1 cellular context compared by ENCODE assay signal in the genomic region with DNA sequence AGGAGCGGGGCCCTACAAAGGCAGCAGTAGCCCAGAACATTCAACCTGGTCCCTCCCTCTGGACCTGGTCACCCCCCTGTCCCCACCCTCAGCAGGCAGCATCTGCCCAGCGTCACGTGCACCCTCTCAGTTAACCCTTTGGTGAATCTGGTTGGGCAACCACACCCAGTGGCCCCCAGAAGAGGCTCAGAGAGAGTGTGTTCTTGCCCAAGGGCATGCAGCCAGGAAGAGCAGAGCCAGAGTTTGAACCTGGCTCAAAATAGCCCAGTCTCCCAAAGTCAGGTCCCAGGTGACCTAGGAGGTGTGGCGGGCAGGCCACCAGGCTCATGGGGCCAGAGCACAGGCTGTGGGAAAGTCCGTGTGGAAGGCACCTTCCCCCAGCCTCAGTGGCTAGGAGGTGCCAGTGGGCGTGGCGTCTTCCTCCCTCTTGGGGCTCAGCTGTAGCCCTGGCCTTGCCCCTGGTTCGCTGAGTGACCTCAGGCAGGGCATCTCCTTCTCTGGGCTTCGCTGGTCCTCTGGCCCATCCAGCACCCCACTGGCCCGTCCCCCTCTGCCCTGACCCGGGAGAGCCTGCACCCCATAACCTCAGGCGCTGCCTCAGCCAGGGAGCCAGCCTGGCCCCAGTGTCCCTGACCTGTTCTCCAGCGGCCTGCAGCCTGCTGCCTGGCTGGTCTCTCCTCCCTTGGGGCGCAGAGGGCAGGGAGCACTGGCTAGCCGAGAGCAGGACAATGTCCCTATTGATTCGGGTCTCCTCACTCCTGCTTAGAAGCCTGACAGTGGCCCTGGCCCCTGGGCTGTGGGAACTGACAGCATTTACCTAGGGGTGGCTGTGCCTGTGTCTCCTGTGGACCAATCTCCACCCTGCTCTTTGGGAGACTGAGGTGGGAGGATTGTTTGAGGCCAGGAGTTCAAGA.
TF ChIP-seq lines count a peak whose summit lies in the region.

No MANE protein-coding gene starts in this region.

TF ChIP-seq in A549, 52 proteins besides CTCF, POLR2A, EP300 and RAD21 (continued from another document):
- TF ChIP-seq NPAS2 (CRISPR knock-in tag; IDR thresholded peaks at IDR 0.05; ENCODE audit: borderline replicate concordance): peak; percentile 71; the same call in 1 of the 2 replicates
- TF ChIP-seq EHF (CRISPR knock-in tag; IDR thresholded peaks at IDR 0.05): no peak
- TF ChIP-seq JUN (IDR thresholded peaks at IDR 0.05): peak in 1 of 2 experiments; percentile 81; a peak in 3 of 5 replicates
- TF ChIP-seq SMC3 (IDR thresholded peaks at IDR 0.05): peak; percentile 15; the same call in 1 of the 3 replicates
- TF ChIP-seq FOSB (CRISPR knock-in tag; IDR thresholded peaks at IDR 0.05): no peak; the same call in 1 of the 2 replicates
- TF ChIP-seq CHD2 (IDR thresholded peaks at IDR 0.05; ENCODE audit: low read length, partially characterized antibody): peak; percentile 8
- TF ChIP-seq REST (IDR thresholded peaks at IDR 0.05): no peak
- no peak for TF ChIP-seq CHD4 (IDR thresholded peaks at IDR 0.05; ENCODE audit: borderline replicate concordance)
- peak; percentile 75; the same call in 1 of the 2 replicates for TF ChIP-seq MAZ (IDR thresholded peaks at IDR 0.05; ENCODE audit: borderline replicate concordance, low read depth, low read length)
- TF ChIP-seq BHLHE40 (IDR thresholded peaks at IDR 0.05; ENCODE audit: low read depth, low read length): peak; percentile 78
- TF ChIP-seq HES2 (IDR thresholded peaks at IDR 0.05): no peak
- TF ChIP-seq FOSL2 (IDR thresholded peaks at IDR 0.05): no peak
- TF ChIP-seq FOSL2 (CRISPR knock-in tag; IDR thresholded peaks at IDR 0.05): peak; percentile 32
- TF ChIP-seq, protein P1, sequence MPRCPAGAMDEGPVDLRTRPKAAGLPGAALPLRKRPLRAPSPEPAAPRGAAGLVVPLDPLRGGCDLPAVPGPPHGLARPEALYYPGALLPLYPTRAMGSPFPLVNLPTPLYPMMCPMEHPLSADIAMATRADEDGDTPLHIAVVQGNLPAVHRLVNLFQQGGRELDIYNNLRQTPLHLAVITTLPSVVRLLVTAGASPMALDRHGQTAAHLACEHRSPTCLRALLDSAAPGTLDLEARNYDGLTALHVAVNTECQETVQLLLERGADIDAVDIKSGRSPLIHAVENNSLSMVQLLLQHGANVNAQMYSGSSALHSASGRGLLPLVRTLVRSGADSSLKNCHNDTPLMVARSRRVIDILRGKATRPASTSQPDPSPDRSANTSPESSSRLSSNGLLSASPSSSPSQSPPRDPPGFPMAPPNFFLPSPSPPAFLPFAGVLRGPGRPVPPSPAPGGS (IDR thresholded peaks at IDR 0.05): peak; percentile 65
- TF ChIP-seq TFCP2L1 (CRISPR knock-in tag; IDR thresholded peaks at IDR 0.05): peak; percentile 52; the same call in 1 of the 2 replicates
- TF ChIP-seq, protein P2, sequence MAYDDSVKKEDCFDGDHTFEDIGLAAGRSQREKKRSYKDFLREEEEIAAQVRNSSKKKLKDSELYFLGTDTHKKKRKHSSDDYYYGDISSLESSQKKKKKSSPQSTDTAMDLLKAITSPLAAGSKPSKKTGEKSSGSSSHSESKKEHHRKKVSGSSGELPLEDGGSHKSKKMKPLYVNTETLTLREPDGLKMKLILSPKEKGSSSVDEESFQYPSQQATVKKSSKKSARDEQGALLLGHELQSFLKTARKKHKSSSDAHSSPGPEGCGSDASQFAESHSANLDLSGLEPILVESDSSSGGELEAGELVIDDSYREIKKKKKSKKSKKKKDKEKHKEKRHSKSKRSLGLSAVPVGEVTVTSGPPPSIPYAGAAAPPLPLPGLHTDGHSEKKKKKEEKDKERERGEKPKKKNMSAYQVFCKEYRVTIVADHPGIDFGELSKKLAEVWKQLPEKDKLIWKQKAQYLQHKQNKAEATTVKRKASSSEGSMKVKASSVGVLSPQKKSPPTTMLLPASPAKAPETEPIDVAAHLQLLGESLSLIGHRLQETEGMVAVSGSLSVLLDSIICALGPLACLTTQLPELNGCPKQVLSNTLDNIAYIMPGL (CRISPR knock-in tag; IDR thresholded peaks at IDR 0.05; ENCODE audit: borderline replicate concordance): peak; percentile 51; the same call in 1 of the 2 replicates
- TF ChIP-seq RARB (CRISPR knock-in tag; IDR thresholded peaks at IDR 0.05): peak; percentile 31; the same call in 1 of the 2 replicates
- TF ChIP-seq POLR2AphosphoS2 (conservative IDR thresholded peaks at IDR 0.05; ENCODE audit: low read length): 0 out of 2 replicates have a peak, but pooled peaks have one; percentile 48
- peak; percentile 65; the same call in 1 of the 2 replicates for TF ChIP-seq ZSCAN20 (CRISPR knock-in tag; IDR thresholded peaks at IDR 0.05)
- TF ChIP-seq JUNB (IDR thresholded peaks at IDR 0.05): no peak
- TF ChIP-seq EHMT2 (IDR thresholded peaks at IDR 0.05; ENCODE audit: low read depth): no peak
- TF ChIP-seq TP53 (CRISPR knock-in tag; IDR thresholded peaks at IDR 0.05): no peak
- TF ChIP-seq ZC3H11A (IDR thresholded peaks at IDR 0.05): no peak
- peak; percentile 69 for TF ChIP-seq PBX3 (IDR thresholded peaks at IDR 0.05)
- TF ChIP-seq SREBF2 (IDR thresholded peaks at IDR 0.05): no peak
- peak; percentile 40; the same call in 1 of the 2 replicates for TF ChIP-seq FOXS1 (CRISPR knock-in tag; IDR thresholded peaks at IDR 0.05)
- TF ChIP-seq GATA3 (IDR thresholded peaks at IDR 0.05; ENCODE audit: borderline replicate concordance): 0 out of 2 replicates have a peak, but pooled peaks have one; percentile 56
- TF ChIP-seq, protein P3, sequence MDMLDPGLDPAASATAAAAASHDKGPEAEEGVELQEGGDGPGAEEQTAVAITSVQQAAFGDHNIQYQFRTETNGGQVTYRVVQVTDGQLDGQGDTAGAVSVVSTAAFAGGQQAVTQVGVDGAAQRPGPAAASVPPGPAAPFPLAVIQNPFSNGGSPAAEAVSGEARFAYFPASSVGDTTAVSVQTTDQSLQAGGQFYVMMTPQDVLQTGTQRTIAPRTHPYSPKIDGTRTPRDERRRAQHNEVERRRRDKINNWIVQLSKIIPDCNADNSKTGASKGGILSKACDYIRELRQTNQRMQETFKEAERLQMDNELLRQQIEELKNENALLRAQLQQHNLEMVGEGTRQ (IDR thresholded peaks at IDR 0.05): peak; percentile 86
- no peak for TF ChIP-seq ELK1 (IDR thresholded peaks at IDR 0.05; ENCODE audit: low read depth, low read length)
- TF ChIP-seq MAX (IDR thresholded peaks at IDR 0.05): peak; percentile 85
- peak; percentile 83; the same call in 1 of the 2 replicates for TF ChIP-seq HOXA7 (CRISPR knock-in tag; IDR thresholded peaks at IDR 0.05)
- TF ChIP-seq KDM5A (IDR thresholded peaks at IDR 0.05): no peak
- no peak for TF ChIP-seq KDM1A (IDR thresholded peaks at IDR 0.05; ENCODE audit: low read depth)
- peak; percentile 66; the same call in 1 of the 2 replicates for TF ChIP-seq E2F6 (IDR thresholded peaks at IDR 0.05; ENCODE audit: borderline replicate concordance, low read depth)
- no peak for TF ChIP-seq RCOR1 (IDR thresholded peaks at IDR 0.05; ENCODE audit: low read depth, low read length)
- TF ChIP-seq HOXB5 (CRISPR knock-in tag; IDR thresholded peaks at IDR 0.05): 0 out of 2 replicates have a peak, but pooled peaks have one; percentile 32
- TF ChIP-seq MAFK (IDR thresholded peaks at IDR 0.05; ENCODE audit: partially characterized antibody): no peak
- no peak for TF ChIP-seq ZNF302 (CRISPR knock-in tag; IDR thresholded peaks at IDR 0.05)
- no peak for TF ChIP-seq NR3C1 (IDR thresholded peaks at IDR 0.05)
- peak; percentile 59 to 83 for TF ChIP-seq CEBPB (IDR thresholded peaks at IDR 0.05)
- TF ChIP-seq RNF2 (IDR thresholded peaks at IDR 0.05; ENCODE audit: borderline replicate concordance, low read depth): no peak
- TF ChIP-seq RFX5 (IDR thresholded peaks at IDR 0.05): peak; percentile 20; the same call in 1 of the 2 replicates
- no peak for TF ChIP-seq HDAC2 (IDR thresholded peaks at IDR 0.05)
- no peak for TF ChIP-seq ESRRA (IDR thresholded peaks at IDR 0.05; ENCODE audit: borderline replicate concordance, low read length)
- no peak for TF ChIP-seq CBX8 (IDR thresholded peaks at IDR 0.05)
- no peak for TF ChIP-seq HEYL (CRISPR knock-in tag; IDR thresholded peaks at IDR 0.05)
- TF ChIP-seq HOXB13 (CRISPR knock-in tag; IDR thresholded peaks at IDR 0.05; ENCODE audit: low read depth): peak; percentile 24; the same call in 1 of the 2 replicates
